ENCODE assay signal across 1 cellular context in genomic region chr3:164332856-164333802, GRCh38.
TF ChIP-seq lines count a peak whose summit lies in the region.

No MANE protein-coding gene starts in this region.

TF ChIP-seq in WTC11, 78 proteins besides CTCF, POLR2A, EP300 and RAD21 (continued from another document):
- TF ChIP-seq FOXP4 (CRISPR knock-in tag; IDR thresholded peaks at IDR 0.05) (no peak), TCF7 (CRISPR knock-in tag; IDR thresholded peaks at IDR 0.05; ENCODE audit: low read depth) (no peak), ATF2 (CRISPR knock-in tag; IDR thresholded peaks at IDR 0.05; ENCODE audit: borderline replicate concordance, low read depth) (no peak), ZNF416 (CRISPR knock-in tag; IDR thresholded peaks at IDR 0.05) (no peak), ATF1 (CRISPR knock-in tag; IDR thresholded peaks at IDR 0.05) (no peak), CDX4 (CRISPR knock-in tag; IDR thresholded peaks at IDR 0.05; ENCODE audit: borderline replicate concordance) (no peak)
- TF ChIP-seq, protein P1, sequence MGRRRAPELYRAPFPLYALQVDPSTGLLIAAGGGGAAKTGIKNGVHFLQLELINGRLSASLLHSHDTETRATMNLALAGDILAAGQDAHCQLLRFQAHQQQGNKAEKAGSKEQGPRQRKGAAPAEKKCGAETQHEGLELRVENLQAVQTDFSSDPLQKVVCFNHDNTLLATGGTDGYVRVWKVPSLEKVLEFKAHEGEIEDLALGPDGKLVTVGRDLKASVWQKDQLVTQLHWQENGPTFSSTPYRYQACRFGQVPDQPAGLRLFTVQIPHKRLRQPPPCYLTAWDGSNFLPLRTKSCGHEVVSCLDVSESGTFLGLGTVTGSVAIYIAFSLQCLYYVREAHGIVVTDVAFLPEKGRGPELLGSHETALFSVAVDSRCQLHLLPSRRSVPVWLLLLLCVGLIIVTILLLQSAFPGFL (CRISPR knock-in tag; IDR thresholded peaks at IDR 0.05; ENCODE audit: borderline replicate concordance) = no peak
- TF ChIP-seq, protein P2, sequence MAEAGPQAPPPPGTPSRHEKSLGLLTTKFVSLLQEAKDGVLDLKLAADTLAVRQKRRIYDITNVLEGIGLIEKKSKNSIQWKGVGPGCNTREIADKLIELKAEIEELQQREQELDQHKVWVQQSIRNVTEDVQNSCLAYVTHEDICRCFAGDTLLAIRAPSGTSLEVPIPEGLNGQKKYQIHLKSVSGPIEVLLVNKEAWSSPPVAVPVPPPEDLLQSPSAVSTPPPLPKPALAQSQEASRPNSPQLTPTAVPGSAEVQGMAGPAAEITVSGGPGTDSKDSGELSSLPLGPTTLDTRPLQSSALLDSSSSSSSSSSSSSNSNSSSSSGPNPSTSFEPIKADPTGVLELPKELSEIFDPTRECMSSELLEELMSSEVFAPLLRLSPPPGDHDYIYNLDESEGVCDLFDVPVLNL (CRISPR knock-in tag; IDR thresholded peaks at IDR 0.05; ENCODE audit: borderline replicate concordance, low read depth) = no peak
TF ChIP-seq in WTC11: peak in this region for 0.
